ENCODE assay signal across 11 cellular contexts in the genomic region with DNA sequence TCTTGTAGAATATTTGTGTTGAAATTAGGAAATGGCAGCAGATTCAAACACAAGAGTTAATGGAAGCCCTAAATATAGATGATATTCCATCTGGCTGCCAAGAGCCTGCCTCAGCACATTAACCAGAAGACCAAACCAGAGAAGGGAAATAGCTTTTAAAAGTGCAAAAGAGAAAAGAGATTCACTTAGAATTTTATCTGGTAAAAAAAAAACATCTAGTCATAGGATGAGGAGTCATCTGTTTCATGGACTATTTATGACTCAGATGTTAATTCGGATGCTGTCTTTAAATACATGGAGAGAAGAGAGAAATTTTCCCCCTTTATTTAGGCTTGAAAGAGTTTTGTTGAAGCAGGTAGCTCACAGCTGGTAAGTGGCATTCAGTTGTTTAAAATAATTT.
A peak's percentile ranks its signal among the peaks of the same experiment; 100 is the strongest.
DNase-seq lines count a peak whose midpoint lies in the region; ATAC-seq, FAIRE-seq and TF ChIP-seq lines count a peak whose summit lies in the region.
"Had no signal": no experiment of that assay in that cellular context is flagged by ENCODE, and none has a peak within 500 bp of the region (broad histone marks: within the 10 kb centered on the region; RNA-seq: fewer than 3 reads in every experiment).

No MANE protein-coding gene starts in this region.

- H3K36me3 Mint-ChIP-seq in effector memory CD8-positive, alpha-beta T cell (ENCODE audit: insufficient read depth), result no peaks in the 10 kb centered on the region

- H3K27ac ChIP-seq in GM12878 (ENCODE audit: control insufficient read depth, insufficient read depth) (peak overlapping the region; percentile 39), right atrium auricular region (peak overlapping the region; percentile 78), PC-9 (no peak overlapping the region)

- intact Hi-C loops in GM12878 (cut with micrococcal nuclease; ENCODE audit: unreplicated experiment) (no loop called here), PC-9 (cut with micrococcal nuclease; ENCODE audit: unreplicated experiment) (no loop called here)

- POLR2A ChIA-PET in GM12878 (lab: Charles Lee) (interaction anchor here (0.7 kb wide), 1 partner anchor 107 kb away, joined by 3 read pairs; no protein-coding TSS in a partner anchor), PC-9 (lab: Charles Lee; ENCODE audit: unreplicated experiment) (no interaction called here)

- H3K9me3 Mint-ChIP-seq in effector memory CD8-positive, alpha-beta T cell, result no peaks in the 10 kb centered on the region

- peaks cover 0 to 6% of the 10 kb centered on the region in 2 donors for H3K27me3 Mint-ChIP-seq in effector memory CD8-positive, alpha-beta T cell

- TF ChIP-seq POLR2A in GM12878 (IDR thresholded peaks at IDR 0.05; ENCODE audit: low read depth, low read length), result no peak

- TF ChIP-seq CTCF in GM12878 (IDR thresholded peaks at IDR 0.05 in 2 of 3, conservative IDR thresholded peaks at IDR 0.05 in 1 of 3; ENCODE audit: control insufficient read depth in 2 of 3, extremely low read depth in 1 of 3, insufficient read depth in 1 of 3, low read depth in 3 of 3, low read length in 3 of 3) (no peak), right atrium auricular region (IDR thresholded peaks at IDR 0.05) (no peak), PC-9 (conservative IDR thresholded peaks at IDR 0.05) (no peak)

- H3K4me3 ChIP-seq in GM12878, result no peak overlapping the region
- H3K4me3 ChIP-seq in right atrium auricular region, result no peak overlapping the region
- no peak overlapping the region for H3K4me3 ChIP-seq in skeletal muscle satellite cell (ENCODE audit: low read length)
- H3K4me3 ChIP-seq in PC-9, result no peak overlapping the region

- RAD21 ChIA-PET in GM12878 (lab: Charles Lee; ENCODE audit: unreplicated experiment), result interaction anchor here (0.8 to 3.3 kb wide), 3 partner anchors 9 to 78 kb away, joined by 3 to 10 read pairs (median 8); no protein-coding TSS in a partner anchor

- H3K4me1 ChIP-seq in GM12878 (ENCODE audit: control insufficient read depth, insufficient read depth, low read length), result peaks cover 15% of the 10 kb centered on the region
- H3K4me1 ChIP-seq in right atrium auricular region, result peaks cover 0 to 63% of the 10 kb centered on the region in 2 donors
- peaks cover 40% of the 10 kb centered on the region for H3K4me1 ChIP-seq in skeletal muscle satellite cell (ENCODE audit: control insufficient read depth, insufficient read depth, low read length)
- no peaks in the 10 kb centered on the region for H3K4me1 ChIP-seq in PC-9 (replicated peaks; ENCODE audit: insufficient read depth)

- in situ Hi-C loops in GM12878 (cut with MboI), result no loop called here

- no peak overlapping the region for H3K4me3 Mint-ChIP-seq in effector memory CD8-positive, alpha-beta T cell

- WGBS in GM12878 (ENCODE audit: insufficient coverage, insufficient replicate concordance, low lambda C conversion rate, missing lambda C conversion rate), result 4% methylated on average over 1 of the region's 1 CpG

- CTCF ChIA-PET in GM12878 (lab: Yijun Ruan, JAX) (interaction anchor here (0.7 to 1.2 kb wide), 4 partner anchors 9 to 392 kb away, joined by 3 read pairs; no protein-coding TSS in a partner anchor), PC-9 (lab: Charles Lee) (no interaction called here)

- H3K27me3 ChIP-seq in GM12878 (replicated peaks in 1 of 2; ENCODE audit: control insufficient read depth in 2 of 2, insufficient read depth in 2 of 2, low read length in 1 of 2) (no peaks in the 10 kb centered on the region), right atrium auricular region (no peaks in the 10 kb centered on the region), skeletal muscle satellite cell (ENCODE audit: control insufficient read depth, insufficient read depth, low read length) (no peaks in the 10 kb centered on the region), PC-9 (ENCODE audit: insufficient read depth, low read depth) (no peaks in the 10 kb centered on the region)

- no peak; the same call in 2 of the 3 replicates for ATAC-seq in GM12878
- ATAC-seq in effector memory CD8-positive, alpha-beta T cell (replicated peaks), result no peak

- H2AFZ ChIP-seq in GM12878 (ENCODE audit: control insufficient read depth, low read depth, low read length), result peak overlapping the region; percentile 62
- no peak overlapping the region for H2AFZ ChIP-seq in PC-9

- H3K9ac ChIP-seq in GM12878 (ENCODE audit: control insufficient read depth, insufficient read depth, low read length), result no peak overlapping the region
- H3K9ac ChIP-seq in skeletal muscle satellite cell (ENCODE audit: low read depth, low read length), result no peak overlapping the region

- H3K27ac Mint-ChIP-seq in effector memory CD8-positive, alpha-beta T cell, result no peak overlapping the region

- no peaks in the 10 kb centered on the region for H3K36me3 ChIP-seq in GM12878 (ENCODE audit: control insufficient read depth in 2 of 2, insufficient read depth in 2 of 2, low read length in 1 of 2)
- no peaks in the 10 kb centered on the region for H3K36me3 ChIP-seq in right atrium auricular region
- H3K36me3 ChIP-seq in skeletal muscle satellite cell (ENCODE audit: insufficient read depth, low read length), result no peaks in the 10 kb centered on the region
- no peaks in the 10 kb centered on the region for H3K36me3 ChIP-seq in PC-9 (ENCODE audit: low read depth)

- no peak for FAIRE-seq in GM12878 (lab: Jason Lieb, UNC)
- FAIRE-seq: small intestine had no signal

- H3K4me1 Mint-ChIP-seq in effector memory CD8-positive, alpha-beta T cell (ENCODE audit: low read depth in 2 of 2), result no peaks in the 10 kb centered on the region

- DNase-seq in HCEC 1CT (peak; percentile 72), GM12878 (ENCODE audit: low read depth, low spot score) (no peak), right atrium auricular region (ENCODE audit: low spot score) (no peak), cerebellum (ENCODE audit: low spot score) (no peak), PC-9 (no peak), cerebellar nuclear complex (lab: John Stamatoyannopoulos, UW) (no peak)
- DNase-seq in effector memory CD8-positive, alpha-beta T cell, result no peak
- DNase-seq: activated CD4-positive, CD25-positive, alpha-beta regulatory T cell; NCI-H1930; small intestine had no signal

- TF ChIP-seq EP300 in GM12878 (IDR thresholded peaks at IDR 0.05; ENCODE audit: borderline replicate concordance in 1 of 2, control insufficient read depth in 1 of 2, low read depth in 2 of 2, low read length in 2 of 2), result no peak

- H3K79me2 ChIP-seq in GM12878 (ENCODE audit: control insufficient read depth, insufficient read depth, low read length), result no peaks in the 10 kb centered on the region
- no peaks in the 10 kb centered on the region for H3K79me2 ChIP-seq in PC-9 (ENCODE audit: low read depth)

- no peaks in the 10 kb centered on the region; the same call in 2 of the 3 replicates for H3K9me3 ChIP-seq in GM12878 (replicated peaks; ENCODE audit: control insufficient read depth, insufficient read depth, low read length)
- no peaks in the 10 kb centered on the region for H3K9me3 ChIP-seq in right atrium auricular region
- H3K9me3 ChIP-seq in skeletal muscle satellite cell (replicated peaks; ENCODE audit: low read length), result no peaks in the 10 kb centered on the region
- H3K9me3 ChIP-seq in PC-9 (ENCODE audit: insufficient read depth, low read depth), result no peaks in the 10 kb centered on the region; the same call in 1 of the 2 replicates

- BruUV-seq in GM12878 (replicated peaks; lab: Mats Ljungman, UMichigan), result no TSS peak
- no TSS peak for BruUV-seq in PC-9 (replicated peaks; lab: Mats Ljungman, UMichigan)

- H4K20me1 ChIP-seq in GM12878 (ENCODE audit: control insufficient read depth, insufficient read depth) (no peaks in the 10 kb centered on the region), PC-9 (ENCODE audit: insufficient read depth) (no peaks in the 10 kb centered on the region)

- no peaks in the 10 kb centered on the region for H3F3A ChIP-seq in PC-9 (ENCODE audit: insufficient read depth, low read depth)

- no peak for TF ChIP-seq RAD21 in GM12878 (IDR thresholded peaks at IDR 0.05; ENCODE audit: insufficient read depth, low read depth, low read length)

- H3K4me2 ChIP-seq in GM12878 (ENCODE audit: control insufficient read depth, insufficient read depth), result peak overlapping the region; percentile 38; the same call in 1 of the 2 replicates
- H3K4me2 ChIP-seq in skeletal muscle satellite cell (ENCODE audit: low read length), result peak overlapping the region; percentile 12
- no peak overlapping the region for H3K4me2 ChIP-seq in PC-9

- no peaks in the 10 kb centered on the region for H3K9me2 ChIP-seq in PC-9 (ENCODE audit: insufficient read depth)

- SMC1A ChIA-PET in GM12878 (lab: Charles Lee; ENCODE audit: uncharacterized antibody, unreplicated experiment), result interaction anchor here (0.7 to 1.8 kb wide), 10 partner anchors 8 to 482 kb away, joined by 3 to 10 read pairs (median 4); no protein-coding TSS in a partner anchor

TF ChIP-seq in GM12878, 131 proteins besides CTCF, POLR2A, EP300 and RAD21:
- TF ChIP-seq RUNX3 (IDR thresholded peaks at IDR 0.05; ENCODE audit: low read length) (no peak), JUNB (IDR thresholded peaks at IDR 0.05) (peak; percentile 36; the same call in 1 of the 2 replicates), SMARCA5 (IDR thresholded peaks at IDR 0.05) (no peak)
